ENCODE assay signal across 11 cellular contexts in genomic region chr9:79764377-79764776, GRCh38.
DNase-seq lines count a peak whose midpoint lies in the region; ATAC-seq and TF ChIP-seq lines count a peak whose summit lies in the region.
"Had no signal": no experiment of that assay in that cellular context is flagged by ENCODE, and none has a peak within 500 bp of the region (broad histone marks: within the 10 kb centered on the region; RNA-seq: fewer than 3 reads in every experiment).

No MANE protein-coding gene starts in this region.

- H3K36me3 Mint-ChIP-seq in nephron progenitor cell (ENCODE audit: low read depth) (no peaks in the 10 kb centered on the region), T-helper 17 cell (ENCODE audit: low read depth) (peaks cover 2% of the 10 kb centered on the region)
- H3K36me3 Mint-ChIP-seq: activated naive CD8-positive, alpha-beta T cell treated with anti-CD3 and anti-CD28 coated beads for 36 hours had no signal

- H3K4me3 Mint-ChIP-seq in nephron progenitor cell (no peak overlapping the region), T-helper 17 cell (no peak overlapping the region)
- H3K4me3 Mint-ChIP-seq: activated naive CD8-positive, alpha-beta T cell treated with anti-CD3 and anti-CD28 coated beads for 36 hours had no signal

- TF ChIP-seq CTCF in AG04450 (IDR thresholded peaks at IDR 0.05; ENCODE audit: low read depth, low read length), result no peak
- TF ChIP-seq CTCF in nephron progenitor cell (IDR thresholded peaks at IDR 0.05), result no peak
- no peak for TF ChIP-seq CTCF in GM13977 (IDR thresholded peaks at IDR 0.05; ENCODE audit: extremely low read depth, insufficient read depth, missing control alignments)

- peaks cover 19% of the 10 kb centered on the region for H3K27me3 Mint-ChIP-seq in nephron progenitor cell (ENCODE audit: low read depth, poor library complexity)
- peaks cover 17% of the 10 kb centered on the region for H3K27me3 Mint-ChIP-seq in T-helper 17 cell
- H3K27me3 Mint-ChIP-seq: activated naive CD8-positive, alpha-beta T cell treated with anti-CD3 and anti-CD28 coated beads for 36 hours had no signal

- H3K27ac ChIP-seq in AG04450 (ENCODE audit: low read depth, low read length), result no peak overlapping the region
- H3K27ac ChIP-seq: C4-2B, VCaP had no signal

- H3K9me3 ChIP-seq in AG04450 (ENCODE audit: control insufficient read depth, insufficient read depth, low read length) (no peaks in the 10 kb centered on the region), MG63 (no peaks in the 10 kb centered on the region), T-helper 17 cell (ENCODE audit: control insufficient read depth, low read length, poor library complexity, severe bottlenecking) (no peaks in the 10 kb centered on the region)

- H3K27me3 ChIP-seq in AG04450 (ENCODE audit: control insufficient read depth, insufficient read depth, low read length) (no peaks in the 10 kb centered on the region), MG63 (no peaks in the 10 kb centered on the region)

- H3K27ac Mint-ChIP-seq in nephron progenitor cell (peak overlapping the region; percentile 41), T-helper 17 cell (no peak overlapping the region)
- H3K27ac Mint-ChIP-seq: activated naive CD8-positive, alpha-beta T cell treated with anti-CD3 and anti-CD28 coated beads for 36 hours had no signal

- CTCF ChIA-PET in AG04450 (lab: Charles Lee), result no interaction called here

- H3K4me1 Mint-ChIP-seq in nephron progenitor cell (peaks cover 16% of the 10 kb centered on the region), T-helper 17 cell (peaks cover 3% of the 10 kb centered on the region)

- in situ Hi-C loops in GM13977 (cut with MboI; ENCODE audit: low pct_unique_long_range_greater_than_20kb, low sequenced_read_pairs, unreplicated experiment), result no loop called here

- H3K4me3 ChIP-seq in AG04450 (ENCODE audit: low read depth, low read length) (no peak overlapping the region), MG63 (no peak overlapping the region)

- no peaks in the 10 kb centered on the region for H3K36me3 ChIP-seq in MG63

- POLR2A ChIA-PET in AG04450 (lab: Yijun Ruan, JAX), result interaction anchor here (0.7 to 1.0 kb wide), 2 partner anchors 12 to 23 kb away, joined by 3 to 4 read pairs; no protein-coding TSS in a partner anchor

- no peaks in the 10 kb centered on the region for H3K9me3 Mint-ChIP-seq in nephron progenitor cell
- H3K9me3 Mint-ChIP-seq: activated naive CD8-positive, alpha-beta T cell treated with anti-CD3 and anti-CD28 coated beads for 36 hours had no signal

- DNase-seq in AG04450 (ENCODE audit: low read depth, low spot score), result peak; percentile 83
- peak; percentile 84 for DNase-seq in MG63
- no peak for DNase-seq in nephron progenitor cell
- no peak for DNase-seq in T-helper 17 cell
- DNase-seq in GM13977 (ENCODE audit: low spot score), result no peak
- DNase-seq in DMS53 treated with DMSO at 0.1 percent for 48 hours (lab: John Stamatoyannopoulos, UW; ENCODE audit: unreplicated experiment), result no peak
- DNase-seq: activated naive CD8-positive, alpha-beta T cell treated with anti-CD3 and anti-CD28 coated beads for 36 hours had no signal

- peak; percentile 66 for ATAC-seq in esophagus mucosa
- no peak for ATAC-seq in T-helper 17 cell
- no peak for ATAC-seq in GM18502 (IDR thresholded peaks at IDR 0.05; ENCODE audit: poor library complexity, unreplicated experiment)

Comparison
In these comparisons a context has a peak if more than half of its experiments do, and no peak if none do; other contexts are left out.
1. DNase-seq: peak in AG04450 (single experiment) and MG63 (single experiment); none in nephron progenitor cell (single experiment), T-helper 17 cell (0 of 3), GM13977 (single experiment) and DMS53 treated with DMSO at 0.1 percent for 48 hours (single experiment).